ENCODE assay signal across 1 cellular context in the genomic region with DNA sequence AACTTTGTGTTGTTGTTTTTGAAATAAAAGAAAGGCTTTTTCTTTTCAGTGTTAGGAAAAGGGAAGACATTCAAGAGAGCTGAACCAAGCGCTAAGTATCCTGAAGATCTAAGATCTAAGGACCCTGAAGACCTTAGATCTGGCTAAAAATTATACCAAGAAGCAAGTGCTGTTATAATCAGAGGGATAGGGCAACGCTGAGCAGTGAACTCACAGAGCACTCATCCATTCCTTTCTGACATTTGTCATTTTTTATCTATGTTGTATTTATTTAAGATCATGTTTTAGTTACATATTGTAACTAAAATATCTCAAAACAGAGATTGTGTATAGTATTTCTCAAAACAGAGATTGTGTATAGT.
TF ChIP-seq lines count a peak whose summit lies in the region.

No MANE protein-coding gene starts in this region.

TF ChIP-seq in HCT116, 20 proteins besides CTCF, POLR2A, EP300 and RAD21 (continued from another document):
- TF ChIP-seq, protein P1, sequence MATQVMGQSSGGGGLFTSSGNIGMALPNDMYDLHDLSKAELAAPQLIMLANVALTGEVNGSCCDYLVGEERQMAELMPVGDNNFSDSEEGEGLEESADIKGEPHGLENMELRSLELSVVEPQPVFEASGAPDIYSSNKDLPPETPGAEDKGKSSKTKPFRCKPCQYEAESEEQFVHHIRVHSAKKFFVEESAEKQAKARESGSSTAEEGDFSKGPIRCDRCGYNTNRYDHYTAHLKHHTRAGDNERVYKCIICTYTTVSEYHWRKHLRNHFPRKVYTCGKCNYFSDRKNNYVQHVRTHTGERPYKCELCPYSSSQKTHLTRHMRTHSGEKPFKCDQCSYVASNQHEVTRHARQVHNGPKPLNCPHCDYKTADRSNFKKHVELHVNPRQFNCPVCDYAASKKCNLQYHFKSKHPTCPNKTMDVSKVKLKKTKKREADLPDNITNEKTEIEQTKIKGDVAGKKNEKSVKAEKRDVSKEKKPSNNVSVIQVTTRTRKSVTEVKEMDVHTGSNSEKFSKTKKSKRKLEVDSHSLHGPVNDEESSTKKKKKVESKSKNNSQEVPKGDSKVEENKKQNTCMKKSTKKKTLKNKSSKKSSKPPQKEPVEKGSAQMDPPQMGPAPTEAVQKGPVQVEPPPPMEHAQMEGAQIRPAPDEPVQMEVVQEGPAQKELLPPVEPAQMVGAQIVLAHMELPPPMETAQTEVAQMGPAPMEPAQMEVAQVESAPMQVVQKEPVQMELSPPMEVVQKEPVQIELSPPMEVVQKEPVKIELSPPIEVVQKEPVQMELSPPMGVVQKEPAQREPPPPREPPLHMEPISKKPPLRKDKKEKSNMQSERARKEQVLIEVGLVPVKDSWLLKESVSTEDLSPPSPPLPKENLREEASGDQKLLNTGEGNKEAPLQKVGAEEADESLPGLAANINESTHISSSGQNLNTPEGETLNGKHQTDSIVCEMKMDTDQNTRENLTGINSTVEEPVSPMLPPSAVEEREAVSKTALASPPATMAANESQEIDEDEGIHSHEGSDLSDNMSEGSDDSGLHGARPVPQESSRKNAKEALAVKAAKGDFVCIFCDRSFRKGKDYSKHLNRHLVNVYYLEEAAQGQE (IDR thresholded peaks at IDR 0.05; ENCODE audit: low read depth): no peak
- TF ChIP-seq CEBPB (IDR thresholded peaks at IDR 0.05; ENCODE audit: low read depth) (no peak), TCF7L2 (IDR thresholded peaks at IDR 0.05; ENCODE audit: borderline replicate concordance, extremely low read depth, insufficient read depth, insufficient read length) (no peak), FOSL1 (IDR thresholded peaks at IDR 0.05; ENCODE audit: low read depth) (no peak), POLR2AphosphoS5 (IDR thresholded peaks at IDR 0.05; ENCODE audit: low read depth, low read length) (no peak), ZFX (IDR thresholded peaks at IDR 0.05) (no peak), ZNF274 (IDR thresholded peaks at IDR 0.05; ENCODE audit: low read depth, low read length) (no peak), EGR1 (IDR thresholded peaks at IDR 0.05; ENCODE audit: low read depth) (no peak)
- TF ChIP-seq, protein P2, sequence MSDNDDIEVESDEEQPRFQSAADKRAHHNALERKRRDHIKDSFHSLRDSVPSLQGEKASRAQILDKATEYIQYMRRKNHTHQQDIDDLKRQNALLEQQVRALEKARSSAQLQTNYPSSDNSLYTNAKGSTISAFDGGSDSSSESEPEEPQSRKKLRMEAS (IDR thresholded peaks at IDR 0.05): no peak
